ENCODE assay signal across 12 cellular contexts in genomic region chr1:158016651-158017335, GRCh38. TPM values are rescaled to one million over a fixed set of nuclear protein-coding genes. Genes with fewer than 3 reads are reported as not detected.
DNase-seq lines count a peak whose midpoint lies in the region; ATAC-seq and TF ChIP-seq lines count a peak whose summit lies in the region.
"Had no signal": no experiment of that assay in that cellular context is flagged by ENCODE, and none has a peak within 500 bp of the region (broad histone marks: within the 10 kb centered on the region; RNA-seq: fewer than 3 reads in every experiment).

No MANE protein-coding gene starts in this region.

- no peak overlapping the region for H2BK5ac ChIP-seq in trophoblast cell (ENCODE audit: low read depth, low read length, poor library complexity)

- peak overlapping the region; percentile 26 for H2BK120ac ChIP-seq in trophoblast cell (ENCODE audit: insufficient read depth, low read length, poor library complexity)

- peak overlapping the region; percentile 85 for H2AK5ac ChIP-seq in trophoblast cell (ENCODE audit: low read length)

- H4K8ac ChIP-seq in trophoblast cell (ENCODE audit: low read depth, low read length), result peak overlapping the region; percentile 50

- DNase-seq in A673 (ENCODE audit: low spot score) (no peak), RWPE1 (ENCODE audit: low spot score) (peak; percentile 42), epithelial cell of esophagus (ENCODE audit: low read depth) (peak; percentile 94), trophoblast cell (no peak), UCSD-AML1 (lab: John Stamatoyannopoulos, UW; ENCODE audit: unreplicated experiment) (no peak), kidney glomerular epithelial cell (lab: John Stamatoyannopoulos, UW) (no peak)
- DNase-seq: activated CD4-positive, alpha-beta T cell treated with anti-CD3 and anti-CD28 coated beads, Interleukin-2, amount 50 U/mL, for 4 hours; activated naive CD4-positive, alpha-beta T cell treated with anti-CD3 and anti-CD28 coated beads for 36 hours; NCI-H524 treated with DMSO at 0.1 percent for 48 hours; stimulated activated naive CD4-positive, alpha-beta T cell had no signal

- H4K12ac ChIP-seq in trophoblast cell (ENCODE audit: low read depth, low read length), result no peak overlapping the region

- peak overlapping the region; percentile 29 for H3K14ac ChIP-seq in trophoblast cell (ENCODE audit: low read length)

- H3K4me1 ChIP-seq in A673 (ENCODE audit: insufficient read depth, low read length, poor library complexity, severe bottlenecking) (peaks cover 97% of the 10 kb centered on the region), trophoblast cell (ENCODE audit: control insufficient read depth in 1 of 2, insufficient read depth in 2 of 2, low read length in 2 of 2) (peaks cover 29 to 49% of the 10 kb centered on the region in 2 experiments)

- no peak overlapping the region for H3K9ac ChIP-seq in trophoblast cell (ENCODE audit: low read length)

- TF ChIP-seq CTCF in A673 (conservative IDR thresholded peaks at IDR 0.05; ENCODE audit: low read depth, low read length) (no peak), RWPE1 (conservative IDR thresholded peaks at IDR 0.05; ENCODE audit: low read depth) (no peak), epithelial cell of esophagus (IDR thresholded peaks at IDR 0.05; ENCODE audit: insufficient read depth, low read depth, low read length, missing control alignments) (no peak)

- H3K4me3 ChIP-seq in A673 (ENCODE audit: low read depth, low read length, poor library complexity, severe bottlenecking) (no peak overlapping the region), epithelial cell of esophagus (ENCODE audit: low read length) (no peak overlapping the region), trophoblast cell (ENCODE audit: low read depth, low read length) (no peak overlapping the region)

- peaks cover 34% of the 10 kb centered on the region for H3K79me1 ChIP-seq in trophoblast cell (ENCODE audit: low read length)

- ATAC-seq in HG03565 (IDR thresholded peaks at IDR 0.05; ENCODE audit: unreplicated experiment) (no peak), HG02870 (IDR thresholded peaks at IDR 0.05; ENCODE audit: unreplicated experiment) (no peak)

- H3K36me3 ChIP-seq in A673 (ENCODE audit: insufficient read depth, low read length, poor library complexity, severe bottlenecking), result peaks cover 18% of the 10 kb centered on the region
- H3K36me3 ChIP-seq in trophoblast cell (ENCODE audit: control insufficient read depth in 1 of 2, insufficient read depth in 2 of 2, low read length in 2 of 2), result peaks cover 3 to 6% of the 10 kb centered on the region in 2 experiments

- H3K79me2 ChIP-seq in trophoblast cell (ENCODE audit: control insufficient read depth, insufficient read depth, low read length, poor library complexity), result peaks cover 10% of the 10 kb centered on the region

- H3K27ac ChIP-seq in A673 (ENCODE audit: low read depth, low read length, poor library complexity, severe bottlenecking) (peak overlapping the region; percentile 83), RWPE1 (peak overlapping the region; percentile 97), trophoblast cell (ENCODE audit: low read depth, low read length) (peak overlapping the region; percentile 81)

- no peaks in the 10 kb centered on the region for H3K27me3 ChIP-seq in A673 (replicated peaks; ENCODE audit: insufficient read depth, low read depth, low read length, poor library complexity)
- no peaks in the 10 kb centered on the region for H3K27me3 ChIP-seq in trophoblast cell (ENCODE audit: insufficient read depth, low read length)

- H4K91ac ChIP-seq in trophoblast cell (ENCODE audit: low read depth, low read length), result peak overlapping the region; percentile 58

- H3K4ac ChIP-seq in trophoblast cell (ENCODE audit: low read depth, low read length), result peak overlapping the region; percentile 15

- H2BK12ac ChIP-seq in trophoblast cell (ENCODE audit: low read length), result peak overlapping the region; percentile 33

- intact Hi-C loops in A673 (cut with micrococcal nuclease; ENCODE audit: unreplicated experiment), result no loop called here

- H2AFZ ChIP-seq in trophoblast cell (ENCODE audit: insufficient read depth, low read length, poor library complexity), result no peak overlapping the region

- peak overlapping the region; percentile 39 for H3K18ac ChIP-seq in trophoblast cell (ENCODE audit: low read length)

- POLR2A ChIA-PET in A673 (lab: Charles Lee; ENCODE audit: low non-redundant PET), result no interaction called here
- POLR2A ChIA-PET in RWPE1 (lab: Yijun Ruan, JAX; ENCODE audit: low non-redundant PET), result interaction anchor here (0.9 kb wide), 1 partner anchor 21 kb away, joined by 5 read pairs; no protein-coding TSS in a partner anchor

- CTCF ChIA-PET in A673 (lab: Charles Lee), result no interaction called here
- CTCF ChIA-PET in RWPE1 (lab: Yijun Ruan, JAX), result interaction anchor here (0.8 to 1.2 kb wide), 4 partner anchors 20 to 108 kb away, joined by 4 to 8 read pairs (median 6); no protein-coding TSS in a partner anchor

- BruUV-seq in A673 (replicated peaks; lab: Mats Ljungman, UMichigan), result no TSS peak

- H3K9me3 ChIP-seq in A673 (ENCODE audit: low read depth, low read length, poor library complexity, severe bottlenecking), result no peaks in the 10 kb centered on the region
- H3K9me3 ChIP-seq in trophoblast cell (ENCODE audit: insufficient read depth, low read depth, low read length), result no peaks in the 10 kb centered on the region

- no peak overlapping the region for H3K23ac ChIP-seq in trophoblast cell (ENCODE audit: low read length)

- WGBS in trophoblast cell (ENCODE audit: extremely low coverage, insufficient coverage, insufficient read length), result no CpG with 5 or more reads among the region's 10 CpGs

- peak overlapping the region; percentile 12 for H3K4me2 ChIP-seq in trophoblast cell (ENCODE audit: low read length)

RNA-seq across cellular contexts. Expression of gene KIRREL1, which starts 23.3 kb away (rescaled TPM):
- total RNA-seq in A673 (2021), result 187 and 211 TPM in 2 replicates
- 42.1 and 42.5 TPM in 2 replicates for polyA plus RNA-seq in trophoblast cell (2013)

Comparison
In these comparisons a context has a peak if more than half of its experiments do, and no peak if none do; other contexts are left out.
1. DNase-seq: peak in RWPE1 (single experiment) and epithelial cell of esophagus (single experiment); none in A673 (single experiment), trophoblast cell (0 of 2), UCSD-AML1 (single experiment) and kidney glomerular epithelial cell (single experiment).
2. Peak in every context shown above with its lines, with median percentiles within 50 percentile points of each other: H3K27ac ChIP-seq.